In genomic region chr9:116737137-116737546, GRCh38 we compare ENCODE assay signal across 8 cellular contexts. TPM values are rescaled to one million over a fixed set of nuclear protein-coding genes. Genes with fewer than 3 reads are reported as not detected.
A peak's percentile ranks its signal among the peaks of the same experiment; 100 is the strongest.
DNase-seq lines count a peak whose midpoint lies in the region; ATAC-seq and TF ChIP-seq lines count a peak whose summit lies in the region.

No MANE protein-coding gene starts in this region.

- no peak overlapping the region for H3K27ac Mint-ChIP-seq in CD8-positive, alpha-beta memory T cell

- H3K79me2 ChIP-seq in KMS-11 (ENCODE audit: insufficient read depth, low read depth) (no peaks in the 10 kb centered on the region), PC-9 (ENCODE audit: low read depth) (no peaks in the 10 kb centered on the region)

- no peak for TF ChIP-seq POLR2A in upper lobe of left lung (IDR thresholded peaks at IDR 0.05)

- peaks cover 2 to 7% (median 7%) of the 10 kb centered on the region in 3 donors for H3K4me1 Mint-ChIP-seq in CD8-positive, alpha-beta memory T cell
- peaks cover 3% of the 10 kb centered on the region for H3K4me1 Mint-ChIP-seq in activated T-cell treated with anti-CD3 and anti-CD28 coated beads, Interleukin-2, amount 50 U/mL, for 4 hours (ENCODE audit: low read depth)

- CTCF ChIA-PET in CD8-positive, alpha-beta memory T cell (lab: Charles Lee) = interaction anchor here (0.7 to 1.6 kb wide), 3 partner anchors 10 to 42 kb away, joined by 3 to 7 read pairs (median 5); no protein-coding TSS in a partner anchor
- CTCF ChIA-PET in PC-9 (lab: Charles Lee) = interaction anchor here (0.6 to 1.2 kb wide), 6 partner anchors 11 to 380 kb away, joined by 3 to 5 read pairs (median 3); no protein-coding TSS in a partner anchor

- ATAC-seq in activated T-cell treated with anti-CD3 and anti-CD28 coated beads, Interleukin-2, amount 50 U/mL, for 4 hours = no peak
- peak; percentile 63 to 75 for ATAC-seq in upper lobe of left lung (ENCODE audit: low FRiP score in 2 of 2)

- no peaks in the 10 kb centered on the region for H3K4me1 ChIP-seq in CD8-positive, alpha-beta memory T cell (ENCODE audit: insufficient read depth, low read length)
- H3K4me1 ChIP-seq in KMS-11 (ENCODE audit: low read depth, poor library complexity, severe bottlenecking) (no peaks in the 10 kb centered on the region), PC-9 (replicated peaks; ENCODE audit: insufficient read depth) (no peaks in the 10 kb centered on the region), upper lobe of left lung (peaks cover 0 to 5% (median 0%) of the 10 kb centered on the region in 4 donors)

- H3K27me3 ChIP-seq in CD8-positive, alpha-beta memory T cell (ENCODE audit: insufficient read depth, low read length, poor library complexity, severe bottlenecking) = no peaks in the 10 kb centered on the region
- no peaks in the 10 kb centered on the region for H3K27me3 ChIP-seq in KMS-11 (ENCODE audit: insufficient read depth, low read depth)
- H3K27me3 ChIP-seq in PC-9 (ENCODE audit: insufficient read depth, low read depth) = no peaks in the 10 kb centered on the region
- H3K27me3 ChIP-seq in upper lobe of left lung = no peaks in the 10 kb centered on the region

- no TSS peak for BruUV-seq in PC-9 (replicated peaks; lab: Mats Ljungman, UMichigan)

- no peaks in the 10 kb centered on the region for H3K36me3 ChIP-seq in CD8-positive, alpha-beta memory T cell (ENCODE audit: insufficient read depth, low read length)
- H3K36me3 ChIP-seq in KMS-11 (ENCODE audit: insufficient read depth) (no peaks in the 10 kb centered on the region), PC-9 (ENCODE audit: low read depth) (no peaks in the 10 kb centered on the region), upper lobe of left lung (no peaks in the 10 kb centered on the region)

- no peak overlapping the region for H3K27ac ChIP-seq in CD8-positive, alpha-beta memory T cell (ENCODE audit: low read depth, low read length)
- H3K27ac ChIP-seq in KMS-11 = no peak overlapping the region
- no peak overlapping the region for H3K27ac ChIP-seq in PC-9
- H3K27ac ChIP-seq in upper lobe of left lung = no peak overlapping the region

- H3F3A ChIP-seq in PC-9 (ENCODE audit: insufficient read depth, low read depth) = no peaks in the 10 kb centered on the region

- peaks cover 0 to 3% (median 0%) of the 10 kb centered on the region in 3 donors for H3K36me3 Mint-ChIP-seq in CD8-positive, alpha-beta memory T cell
- no peaks in the 10 kb centered on the region for H3K36me3 Mint-ChIP-seq in activated T-cell treated with anti-CD3 and anti-CD28 coated beads, Interleukin-2, amount 50 U/mL, for 4 hours (ENCODE audit: insufficient read depth)

- intact Hi-C loops in PC-9 (cut with micrococcal nuclease; ENCODE audit: unreplicated experiment) = loop anchor here (1.0 to 2.0 kb wide), 3 partner anchors 123 to 820 kb away; no protein-coding TSS in a partner anchor

- POLR2A ChIA-PET in CD8-positive, alpha-beta memory T cell (lab: Charles Lee) = no interaction called here
- POLR2A ChIA-PET in PC-9 (lab: Charles Lee; ENCODE audit: unreplicated experiment) = no interaction called here

- H2AFZ ChIP-seq in KMS-11 (ENCODE audit: low read depth) (no peak overlapping the region), PC-9 (no peak overlapping the region)

- DNase-seq in CD8-positive, alpha-beta memory T cell = peak in 3 of 5 donors; percentile 3 to 52 (median 20)
- DNase-seq in GM20000 (ENCODE audit: low spot score) (peak; percentile 74), PC-9 (peak; percentile 42 to 82), foreskin fibroblast (peak; percentile 45 to 85), occipital lobe (lab: John Stamatoyannopoulos, UW) (peak; percentile 86), upper lobe of left lung (peak; percentile 70 to 91)
- peak; percentile 25 for DNase-seq in activated T-cell treated with anti-CD3 and anti-CD28 coated beads, Interleukin-2, amount 50 U/mL, for 4 hours

- no peak overlapping the region for H3K4me3 ChIP-seq in CD8-positive, alpha-beta memory T cell (ENCODE audit: low read length)
- H3K4me3 ChIP-seq in KMS-11 (IDR thresholded peaks at IDR 0.05; ENCODE audit: insufficient read depth, low read depth, low read length) (no peak overlapping the region), PC-9 (no peak overlapping the region), foreskin fibroblast (ENCODE audit: low read depth in 1 of 2, low read length in 2 of 2) (no peak overlapping the region), upper lobe of left lung (no peak overlapping the region)

- peak; percentile 97 for TF ChIP-seq CTCF in GM20000 (IDR thresholded peaks at IDR 0.05; ENCODE audit: extremely low read depth, missing control alignments)
- peak; percentile 64 for TF ChIP-seq CTCF in KMS-11 (conservative IDR thresholded peaks at IDR 0.05; ENCODE audit: low read depth, low read length)
- peak; percentile 96 for TF ChIP-seq CTCF in PC-9 (conservative IDR thresholded peaks at IDR 0.05)
- peak; percentile 97 for TF ChIP-seq CTCF in foreskin fibroblast (IDR thresholded peaks at IDR 0.05; ENCODE audit: low read depth, low read length)
- peak; percentile 63 to 87 (median 80) for TF ChIP-seq CTCF in upper lobe of left lung (IDR thresholded peaks at IDR 0.05)

- H3K4me2 ChIP-seq in KMS-11 = no peak overlapping the region
- H3K4me2 ChIP-seq in PC-9 = peak overlapping the region; percentile 41; the same call in 1 of the 2 replicates

- no peaks in the 10 kb centered on the region for H3K9me2 ChIP-seq in PC-9 (ENCODE audit: insufficient read depth)

- TF ChIP-seq EP300 in upper lobe of left lung (IDR thresholded peaks at IDR 0.05) = no peak

- WGBS in upper lobe of left lung, 2 donors = 14 to 19% methylated on average over 16 to 17 of the region's 17 CpGs

- no peaks in the 10 kb centered on the region for H3K9me3 ChIP-seq in CD8-positive, alpha-beta memory T cell (ENCODE audit: low read length)
- H3K9me3 ChIP-seq in PC-9 (ENCODE audit: insufficient read depth, low read depth) (no peaks in the 10 kb centered on the region), upper lobe of left lung (no peaks in the 10 kb centered on the region)

- H3K4me3 Mint-ChIP-seq in CD8-positive, alpha-beta memory T cell = no peak overlapping the region
- H3K4me3 Mint-ChIP-seq in activated T-cell treated with anti-CD3 and anti-CD28 coated beads, Interleukin-2, amount 50 U/mL, for 4 hours = no peak overlapping the region

- H3K9me3 Mint-ChIP-seq in CD8-positive, alpha-beta memory T cell = peaks cover 0 to 2% (median 0%) of the 10 kb centered on the region in 5 donors
- no peaks in the 10 kb centered on the region for H3K9me3 Mint-ChIP-seq in activated T-cell treated with anti-CD3 and anti-CD28 coated beads, Interleukin-2, amount 50 U/mL, for 4 hours

- no peak overlapping the region for H3K9ac ChIP-seq in KMS-11

- peaks cover 6 to 25% of the 10 kb centered on the region in 2 donors for H3K27me3 Mint-ChIP-seq in CD8-positive, alpha-beta memory T cell
- peaks cover 21% of the 10 kb centered on the region for H3K27me3 Mint-ChIP-seq in activated T-cell treated with anti-CD3 and anti-CD28 coated beads, Interleukin-2, amount 50 U/mL, for 4 hours (ENCODE audit: low read depth)

- H4K20me1 ChIP-seq in KMS-11 (ENCODE audit: insufficient read depth) (no peaks in the 10 kb centered on the region), PC-9 (ENCODE audit: insufficient read depth) (no peaks in the 10 kb centered on the region)

RNA-seq across cellular contexts. Expression of gene TRIM32, which starts 50.0 kb away (rescaled TPM):
- total RNA-seq in CD8-positive, alpha-beta memory T cell = 10 to 100 TPM; 13.3 to 14.2 TPM
- 11.7 TPM for polyA plus RNA-seq in CD8-positive, alpha-beta memory T cell
- total RNA-seq in PC-9 (2021) (40.5 TPM in 2 replicates), occipital lobe (23.9 TPM), upper lobe of left lung (10 to 100 TPM in 5 of 6 donors, 1 to 10 TPM in 1; 9.0 to 22.6 (median 12.8) TPM)
- total RNA-seq in activated T-cell treated with anti-CD3 and anti-CD28 coated beads, Interleukin-2, amount 50 U/mL, for 4 hours = 1 to 10 TPM; 7.4 to 9.5 (median 9.0) TPM

Comparison
In these comparisons a context has a peak if more than half of its experiments do, and no peak if none do; other contexts are left out.
1. DNase-seq: peak in every context shown above with its lines; median percentile 86 in occipital lobe; 80 in upper lobe of left lung; 74 in GM20000; 65 in foreskin fibroblast; 62 in PC-9; 25 in activated T-cell treated with anti-CD3 and anti-CD28 coated beads, Interleukin-2, amount 50 U/mL, for 4 hours; 20 in CD8-positive, alpha-beta memory T cell.
2. ATAC-seq: peak in upper lobe of left lung (2 of 2); none in activated T-cell treated with anti-CD3 and anti-CD28 coated beads, Interleukin-2, amount 50 U/mL, for 4 hours (0 of 2).
3. Peak in every context shown above with its lines, with median percentiles within 50 percentile points of each other: CTCF ChIP-seq.